Comparison of ENCODE assay signal across 1 cellular context in genomic region chr2:47070920-47071824, GRCh38.
TF ChIP-seq lines count a peak whose summit lies in the region.

No MANE protein-coding gene starts in this region.

TF ChIP-seq in GM23338, 12 proteins besides CTCF, POLR2A, EP300 and RAD21 (continued from another document):
- TF ChIP-seq, protein P1, sequence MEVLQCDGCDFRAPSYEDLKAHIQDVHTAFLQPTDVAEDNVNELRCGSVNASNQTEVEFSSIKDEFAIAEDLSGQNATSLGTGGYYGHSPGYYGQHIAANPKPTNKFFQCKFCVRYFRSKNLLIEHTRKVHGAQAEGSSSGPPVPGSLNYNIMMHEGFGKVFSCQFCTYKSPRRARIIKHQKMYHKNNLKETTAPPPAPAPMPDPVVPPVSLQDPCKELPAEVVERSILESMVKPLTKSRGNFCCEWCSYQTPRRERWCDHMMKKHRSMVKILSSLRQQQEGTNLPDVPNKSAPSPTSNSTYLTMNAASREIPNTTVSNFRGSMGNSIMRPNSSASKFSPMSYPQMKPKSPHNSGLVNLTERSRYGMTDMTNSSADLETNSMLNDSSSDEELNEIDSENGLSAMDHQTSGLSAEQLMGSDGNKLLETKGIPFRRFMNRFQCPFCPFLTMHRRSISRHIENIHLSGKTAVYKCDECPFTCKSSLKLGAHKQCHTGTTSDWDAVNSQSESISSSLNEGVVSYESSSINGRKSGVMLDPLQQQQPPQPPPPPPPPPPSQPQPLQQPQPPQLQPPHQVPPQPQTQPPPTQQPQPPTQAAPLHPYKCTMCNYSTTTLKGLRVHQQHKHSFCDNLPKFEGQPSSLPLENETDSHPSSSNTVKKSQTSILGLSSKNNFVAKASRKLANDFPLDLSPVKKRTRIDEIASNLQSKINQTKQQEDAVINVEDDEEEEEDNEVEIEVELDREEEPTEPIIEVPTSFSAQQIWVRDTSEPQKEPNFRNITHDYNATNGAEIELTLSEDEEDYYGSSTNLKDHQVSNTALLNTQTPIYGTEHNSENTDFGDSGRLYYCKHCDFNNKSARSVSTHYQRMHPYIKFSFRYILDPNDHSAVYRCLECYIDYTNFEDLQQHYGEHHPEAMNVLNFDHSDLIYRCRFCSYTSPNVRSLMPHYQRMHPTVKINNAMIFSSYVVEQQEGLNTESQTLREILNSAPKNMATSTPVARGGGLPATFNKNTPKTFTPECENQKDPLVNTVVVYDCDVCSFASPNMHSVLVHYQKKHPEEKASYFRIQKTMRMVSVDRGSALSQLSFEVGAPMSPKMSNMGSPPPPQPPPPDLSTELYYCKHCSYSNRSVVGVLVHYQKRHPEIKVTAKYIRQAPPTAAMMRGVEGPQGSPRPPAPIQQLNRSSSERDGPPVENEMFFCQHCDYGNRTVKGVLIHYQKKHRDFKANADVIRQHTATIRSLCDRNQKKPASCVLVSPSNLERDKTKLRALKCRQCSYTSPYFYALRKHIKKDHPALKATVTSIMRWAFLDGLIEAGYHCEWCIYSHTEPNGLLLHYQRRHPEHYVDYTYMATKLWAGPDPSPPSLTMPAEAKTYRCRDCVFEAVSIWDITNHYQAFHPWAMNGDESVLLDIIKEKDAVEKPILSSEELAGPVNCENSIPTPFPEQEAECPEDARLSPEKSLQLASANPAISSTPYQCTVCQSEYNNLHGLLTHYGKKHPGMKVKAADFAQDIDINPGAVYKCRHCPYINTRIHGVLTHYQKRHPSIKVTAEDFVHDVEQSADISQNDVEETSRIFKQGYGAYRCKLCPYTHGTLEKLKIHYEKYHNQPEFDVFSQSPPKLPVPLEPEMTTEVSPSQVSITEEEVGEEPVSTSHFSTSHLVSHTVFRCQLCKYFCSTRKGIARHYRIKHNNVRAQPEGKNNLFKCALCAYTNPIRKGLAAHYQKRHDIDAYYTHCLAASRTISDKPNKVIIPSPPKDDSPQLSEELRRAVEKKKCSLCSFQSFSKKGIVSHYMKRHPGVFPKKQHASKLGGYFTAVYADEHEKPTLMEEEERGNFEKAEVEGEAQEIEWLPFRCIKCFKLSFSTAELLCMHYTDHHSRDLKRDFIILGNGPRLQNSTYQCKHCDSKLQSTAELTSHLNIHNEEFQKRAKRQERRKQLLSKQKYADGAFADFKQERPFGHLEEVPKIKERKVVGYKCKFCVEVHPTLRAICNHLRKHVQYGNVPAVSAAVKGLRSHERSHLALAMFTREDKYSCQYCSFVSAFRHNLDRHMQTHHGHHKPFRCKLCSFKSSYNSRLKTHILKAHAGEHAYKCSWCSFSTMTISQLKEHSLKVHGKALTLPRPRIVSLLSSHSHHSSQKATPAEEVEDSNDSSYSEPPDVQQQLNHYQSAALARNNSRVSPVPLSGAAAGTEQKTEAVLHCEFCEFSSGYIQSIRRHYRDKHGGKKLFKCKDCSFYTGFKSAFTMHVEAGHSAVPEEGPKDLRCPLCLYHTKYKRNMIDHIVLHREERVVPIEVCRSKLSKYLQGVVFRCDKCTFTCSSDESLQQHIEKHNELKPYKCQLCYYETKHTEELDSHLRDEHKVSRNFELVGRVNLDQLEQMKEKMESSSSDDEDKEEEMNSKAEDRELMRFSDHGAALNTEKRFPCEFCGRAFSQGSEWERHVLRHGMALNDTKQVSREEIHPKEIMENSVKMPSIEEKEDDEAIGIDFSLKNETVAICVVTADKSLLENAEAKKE (CRISPR knock-in tag; IDR thresholded peaks at IDR 0.05): no peak
- TF ChIP-seq ZNF114 (CRISPR knock-in tag; IDR thresholded peaks at IDR 0.05) (no peak), NANOG (IDR thresholded peaks at IDR 0.05; ENCODE audit: borderline replicate concordance) (no peak), POLR2AphosphoS5 (IDR thresholded peaks at IDR 0.05; ENCODE audit: low read depth) (no peak), CREB1 (CRISPR knock-in tag; IDR thresholded peaks at IDR 0.05; ENCODE audit: low read depth) (no peak)
